In the genomic region with DNA sequence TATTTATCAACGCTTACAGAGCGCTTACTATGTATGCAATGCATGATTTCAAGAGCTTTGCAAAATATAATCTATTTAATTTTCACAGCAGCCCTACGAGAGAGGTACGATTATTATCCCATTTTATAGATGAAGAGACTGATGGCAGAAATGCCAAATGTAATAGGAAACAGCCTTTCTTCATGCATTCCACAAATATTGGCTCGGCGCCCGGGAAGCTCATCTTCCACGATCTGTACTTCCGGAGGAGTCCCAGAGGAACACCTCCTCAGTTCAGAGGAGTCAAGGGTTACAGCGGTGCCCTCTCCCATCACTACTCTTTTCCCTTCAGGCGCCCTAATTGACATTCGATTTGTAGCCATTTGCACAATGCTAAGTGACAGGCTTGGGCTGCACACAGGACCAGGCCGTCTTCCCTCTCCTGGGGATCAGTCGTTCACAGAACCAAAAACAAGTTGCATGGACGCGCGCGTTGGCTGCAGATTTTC, we compare ENCODE assay signal across 1 cellular context.
TF ChIP-seq lines count a peak whose summit lies in the region.

No MANE protein-coding gene starts in this region.

TF ChIP-seq in H1, 55 proteins besides CTCF, POLR2A, EP300 and RAD21:
- TF ChIP-seq GABPA (IDR thresholded peaks at IDR 0.05; ENCODE audit: borderline replicate concordance, insufficient read depth, low read length) (no peak), RFX5 (IDR thresholded peaks at IDR 0.05; ENCODE audit: borderline replicate concordance, low read depth, low read length) (no peak), TAF7 (optimal IDR thresholded peaks at IDR 0.05; ENCODE audit: borderline replicate concordance, low read depth, low read length) (peak; percentile 48), KDM5A (IDR thresholded peaks at IDR 0.05; ENCODE audit: low read length) (no peak), TEAD4 (IDR thresholded peaks at IDR 0.05; ENCODE audit: low read depth, low read length) (no peak), TCF12 (IDR thresholded peaks at IDR 0.05; ENCODE audit: low read depth, low read length) (0 out of 2 replicates have a peak, but pooled peaks have one; percentile 39), ASH2L (IDR thresholded peaks at IDR 0.05; ENCODE audit: low read length) (no peak), NRF1 (IDR thresholded peaks at IDR 0.05; ENCODE audit: low read depth, low read length) (no peak), SIN3A (conservative IDR thresholded peaks at IDR 0.05 in 1 of 2, IDR thresholded peaks at IDR 0.05 in 1 of 2; ENCODE audit: low read depth in 1 of 2, low read length in 2 of 2) (peak; percentile 71 to 76; a peak in 2 of 4 replicates), RBBP5 (IDR thresholded peaks at IDR 0.05; ENCODE audit: borderline replicate concordance, low read depth, low read length) (no peak), GTF2F1 (IDR thresholded peaks at IDR 0.05; ENCODE audit: borderline replicate concordance, low read depth, low read length) (no peak), EGR1 (IDR thresholded peaks at IDR 0.05; ENCODE audit: borderline replicate concordance, low read depth, low read length) (no peak), POU5F1 (IDR thresholded peaks at IDR 0.05; ENCODE audit: low read depth, low read length) (no peak), KDM4A (IDR thresholded peaks at IDR 0.05; ENCODE audit: low read depth, low read length, severe bottlenecking) (peak; percentile 22), JUND (IDR thresholded peaks at IDR 0.05; ENCODE audit: low read length) (no peak), MAFK (IDR thresholded peaks at IDR 0.05; ENCODE audit: low read depth, low read length) (no peak), CHD2 (IDR thresholded peaks at IDR 0.05; ENCODE audit: low read length) (no peak), BACH1 (IDR thresholded peaks at IDR 0.05; ENCODE audit: low read length) (no peak), POLR2AphosphoS5 (IDR thresholded peaks at IDR 0.05; ENCODE audit: low read depth, low read length) (no peak; the same call in 1 of the 2 replicates)
- TF ChIP-seq, protein P1, sequence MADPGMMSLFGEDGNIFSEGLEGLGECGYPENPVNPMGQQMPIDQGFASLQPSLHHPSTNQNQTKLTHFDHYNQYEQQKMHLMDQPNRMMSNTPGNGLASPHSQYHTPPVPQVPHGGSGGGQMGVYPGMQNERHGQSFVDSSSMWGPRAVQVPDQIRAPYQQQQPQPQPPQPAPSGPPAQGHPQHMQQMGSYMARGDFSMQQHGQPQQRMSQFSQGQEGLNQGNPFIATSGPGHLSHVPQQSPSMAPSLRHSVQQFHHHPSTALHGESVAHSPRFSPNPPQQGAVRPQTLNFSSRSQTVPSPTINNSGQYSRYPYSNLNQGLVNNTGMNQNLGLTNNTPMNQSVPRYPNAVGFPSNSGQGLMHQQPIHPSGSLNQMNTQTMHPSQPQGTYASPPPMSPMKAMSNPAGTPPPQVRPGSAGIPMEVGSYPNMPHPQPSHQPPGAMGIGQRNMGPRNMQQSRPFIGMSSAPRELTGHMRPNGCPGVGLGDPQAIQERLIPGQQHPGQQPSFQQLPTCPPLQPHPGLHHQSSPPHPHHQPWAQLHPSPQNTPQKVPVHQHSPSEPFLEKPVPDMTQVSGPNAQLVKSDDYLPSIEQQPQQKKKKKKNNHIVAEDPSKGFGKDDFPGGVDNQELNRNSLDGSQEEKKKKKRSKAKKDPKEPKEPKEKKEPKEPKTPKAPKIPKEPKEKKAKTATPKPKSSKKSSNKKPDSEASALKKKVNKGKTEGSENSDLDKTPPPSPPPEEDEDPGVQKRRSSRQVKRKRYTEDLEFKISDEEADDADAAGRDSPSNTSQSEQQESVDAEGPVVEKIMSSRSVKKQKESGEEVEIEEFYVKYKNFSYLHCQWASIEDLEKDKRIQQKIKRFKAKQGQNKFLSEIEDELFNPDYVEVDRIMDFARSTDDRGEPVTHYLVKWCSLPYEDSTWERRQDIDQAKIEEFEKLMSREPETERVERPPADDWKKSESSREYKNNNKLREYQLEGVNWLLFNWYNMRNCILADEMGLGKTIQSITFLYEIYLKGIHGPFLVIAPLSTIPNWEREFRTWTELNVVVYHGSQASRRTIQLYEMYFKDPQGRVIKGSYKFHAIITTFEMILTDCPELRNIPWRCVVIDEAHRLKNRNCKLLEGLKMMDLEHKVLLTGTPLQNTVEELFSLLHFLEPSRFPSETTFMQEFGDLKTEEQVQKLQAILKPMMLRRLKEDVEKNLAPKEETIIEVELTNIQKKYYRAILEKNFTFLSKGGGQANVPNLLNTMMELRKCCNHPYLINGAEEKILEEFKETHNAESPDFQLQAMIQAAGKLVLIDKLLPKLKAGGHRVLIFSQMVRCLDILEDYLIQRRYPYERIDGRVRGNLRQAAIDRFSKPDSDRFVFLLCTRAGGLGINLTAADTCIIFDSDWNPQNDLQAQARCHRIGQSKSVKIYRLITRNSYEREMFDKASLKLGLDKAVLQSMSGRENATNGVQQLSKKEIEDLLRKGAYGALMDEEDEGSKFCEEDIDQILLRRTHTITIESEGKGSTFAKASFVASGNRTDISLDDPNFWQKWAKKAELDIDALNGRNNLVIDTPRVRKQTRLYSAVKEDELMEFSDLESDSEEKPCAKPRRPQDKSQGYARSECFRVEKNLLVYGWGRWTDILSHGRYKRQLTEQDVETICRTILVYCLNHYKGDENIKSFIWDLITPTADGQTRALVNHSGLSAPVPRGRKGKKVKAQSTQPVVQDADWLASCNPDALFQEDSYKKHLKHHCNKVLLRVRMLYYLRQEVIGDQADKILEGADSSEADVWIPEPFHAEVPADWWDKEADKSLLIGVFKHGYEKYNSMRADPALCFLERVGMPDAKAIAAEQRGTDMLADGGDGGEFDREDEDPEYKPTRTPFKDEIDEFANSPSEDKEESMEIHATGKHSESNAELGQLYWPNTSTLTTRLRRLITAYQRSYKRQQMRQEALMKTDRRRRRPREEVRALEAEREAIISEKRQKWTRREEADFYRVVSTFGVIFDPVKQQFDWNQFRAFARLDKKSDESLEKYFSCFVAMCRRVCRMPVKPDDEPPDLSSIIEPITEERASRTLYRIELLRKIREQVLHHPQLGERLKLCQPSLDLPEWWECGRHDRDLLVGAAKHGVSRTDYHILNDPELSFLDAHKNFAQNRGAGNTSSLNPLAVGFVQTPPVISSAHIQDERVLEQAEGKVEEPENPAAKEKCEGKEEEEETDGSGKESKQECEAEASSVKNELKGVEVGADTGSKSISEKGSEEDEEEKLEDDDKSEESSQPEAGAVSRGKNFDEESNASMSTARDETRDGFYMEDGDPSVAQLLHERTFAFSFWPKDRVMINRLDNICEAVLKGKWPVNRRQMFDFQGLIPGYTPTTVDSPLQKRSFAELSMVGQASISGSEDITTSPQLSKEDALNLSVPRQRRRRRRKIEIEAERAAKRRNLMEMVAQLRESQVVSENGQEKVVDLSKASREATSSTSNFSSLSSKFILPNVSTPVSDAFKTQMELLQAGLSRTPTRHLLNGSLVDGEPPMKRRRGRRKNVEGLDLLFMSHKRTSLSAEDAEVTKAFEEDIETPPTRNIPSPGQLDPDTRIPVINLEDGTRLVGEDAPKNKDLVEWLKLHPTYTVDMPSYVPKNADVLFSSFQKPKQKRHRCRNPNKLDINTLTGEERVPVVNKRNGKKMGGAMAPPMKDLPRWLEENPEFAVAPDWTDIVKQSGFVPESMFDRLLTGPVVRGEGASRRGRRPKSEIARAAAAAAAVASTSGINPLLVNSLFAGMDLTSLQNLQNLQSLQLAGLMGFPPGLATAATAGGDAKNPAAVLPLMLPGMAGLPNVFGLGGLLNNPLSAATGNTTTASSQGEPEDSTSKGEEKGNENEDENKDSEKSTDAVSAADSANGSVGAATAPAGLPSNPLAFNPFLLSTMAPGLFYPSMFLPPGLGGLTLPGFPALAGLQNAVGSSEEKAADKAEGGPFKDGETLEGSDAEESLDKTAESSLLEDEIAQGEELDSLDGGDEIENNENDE (IDR thresholded peaks at IDR 0.05; ENCODE audit: insufficient replicate concordance, low read length): no peak
- TF ChIP-seq, protein P2, sequence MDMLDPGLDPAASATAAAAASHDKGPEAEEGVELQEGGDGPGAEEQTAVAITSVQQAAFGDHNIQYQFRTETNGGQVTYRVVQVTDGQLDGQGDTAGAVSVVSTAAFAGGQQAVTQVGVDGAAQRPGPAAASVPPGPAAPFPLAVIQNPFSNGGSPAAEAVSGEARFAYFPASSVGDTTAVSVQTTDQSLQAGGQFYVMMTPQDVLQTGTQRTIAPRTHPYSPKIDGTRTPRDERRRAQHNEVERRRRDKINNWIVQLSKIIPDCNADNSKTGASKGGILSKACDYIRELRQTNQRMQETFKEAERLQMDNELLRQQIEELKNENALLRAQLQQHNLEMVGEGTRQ (IDR thresholded peaks at IDR 0.05; ENCODE audit: low read length): no peak
- TF ChIP-seq, protein P3, sequence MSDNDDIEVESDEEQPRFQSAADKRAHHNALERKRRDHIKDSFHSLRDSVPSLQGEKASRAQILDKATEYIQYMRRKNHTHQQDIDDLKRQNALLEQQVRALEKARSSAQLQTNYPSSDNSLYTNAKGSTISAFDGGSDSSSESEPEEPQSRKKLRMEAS (IDR thresholded peaks at IDR 0.05): no peak
- TF ChIP-seq, protein P4, sequence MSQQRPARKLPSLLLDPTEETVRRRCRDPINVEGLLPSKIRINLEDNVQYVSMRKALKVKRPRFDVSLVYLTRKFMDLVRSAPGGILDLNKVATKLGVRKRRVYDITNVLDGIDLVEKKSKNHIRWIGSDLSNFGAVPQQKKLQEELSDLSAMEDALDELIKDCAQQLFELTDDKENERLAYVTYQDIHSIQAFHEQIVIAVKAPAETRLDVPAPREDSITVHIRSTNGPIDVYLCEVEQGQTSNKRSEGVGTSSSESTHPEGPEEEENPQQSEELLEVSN (IDR thresholded peaks at IDR 0.05): no peak
TF ChIP-seq in H1: peak in this region for 4.
